In the genomic region with DNA sequence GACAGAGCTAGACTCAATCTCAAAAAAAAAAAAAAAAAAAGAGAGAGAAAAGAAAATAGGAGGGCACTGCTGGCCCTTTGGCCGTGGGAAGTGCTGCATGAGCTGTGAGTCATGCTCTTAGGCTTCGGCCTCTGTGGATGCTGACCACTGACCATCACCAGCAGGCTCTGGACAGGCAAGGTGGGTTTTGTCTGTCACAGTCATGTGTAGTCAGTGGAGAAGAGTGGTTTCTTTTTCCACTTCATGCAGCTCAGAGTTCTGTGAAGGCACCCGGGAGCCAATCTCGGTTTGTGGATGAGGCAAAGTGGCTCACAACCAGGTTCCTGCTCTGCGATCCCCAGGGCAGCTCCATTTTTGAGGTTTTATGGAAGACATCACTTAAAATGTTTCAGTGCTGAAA, we compare ENCODE assay signal across 10 cellular contexts. TPM values are rescaled to one million over a fixed set of nuclear protein-coding genes. Genes with fewer than 3 reads are reported as not detected.
DNase-seq lines count a peak whose midpoint lies in the region; ATAC-seq and TF ChIP-seq lines count a peak whose summit lies in the region.
"Had no signal": no experiment of that assay in that cellular context is flagged by ENCODE, and none has a peak within 500 bp of the region (broad histone marks: within the 10 kb centered on the region; RNA-seq: fewer than 3 reads in every experiment).

No MANE protein-coding gene starts in this region.

- peaks cover 46% of the 10 kb centered on the region for H3K4me1 Mint-ChIP-seq in activated naive CD8-positive, alpha-beta T cell treated with anti-CD3 and anti-CD28 coated beads for 36 hours

- no peak overlapping the region for H2AFZ ChIP-seq in GM23248

- H3K4me3 ChIP-seq in GM23248 = no peak overlapping the region

- H3K36me3 Mint-ChIP-seq in activated naive CD8-positive, alpha-beta T cell treated with anti-CD3 and anti-CD28 coated beads for 36 hours = peaks cover 29% of the 10 kb centered on the region

- H3K27me3 Mint-ChIP-seq in activated naive CD8-positive, alpha-beta T cell treated with anti-CD3 and anti-CD28 coated beads for 36 hours = no peaks in the 10 kb centered on the region

- H3K4me3 Mint-ChIP-seq in activated naive CD8-positive, alpha-beta T cell treated with anti-CD3 and anti-CD28 coated beads for 36 hours = peak overlapping the region; percentile 23

- no peaks in the 10 kb centered on the region for H3K27me3 ChIP-seq in GM23248 (replicated peaks; ENCODE audit: insufficient read depth)

- peaks cover 40% of the 10 kb centered on the region for H3K4me1 ChIP-seq in GM23248 (ENCODE audit: insufficient read depth)

- H3F3A ChIP-seq in GM23248 (ENCODE audit: insufficient read depth) = no peaks in the 10 kb centered on the region; the same call in 1 of the 2 replicates

- in situ Hi-C loops in GM23248 (cut with MboI) = no loop called here

- TF ChIP-seq CTCF in GM20000 (IDR thresholded peaks at IDR 0.05; ENCODE audit: extremely low read depth, missing control alignments) = no peak

- ATAC-seq in GM21737 (IDR thresholded peaks at IDR 0.05; ENCODE audit: unreplicated experiment) = no peak

- H4K20me1 ChIP-seq in GM23248 (ENCODE audit: insufficient read depth) = no peaks in the 10 kb centered on the region

- H3K9me3 Mint-ChIP-seq in activated naive CD8-positive, alpha-beta T cell treated with anti-CD3 and anti-CD28 coated beads for 36 hours = peaks cover 16% of the 10 kb centered on the region

- H3K4me2 ChIP-seq in GM23248 (ENCODE audit: unreplicated experiment) = no peak overlapping the region

- peak; percentile 97 for DNase-seq in A172 (ENCODE audit: low spot score)
- DNase-seq in GM23248 = peak; percentile 75
- DNase-seq in activated naive CD8-positive, alpha-beta T cell treated with anti-CD3 and anti-CD28 coated beads for 36 hours = no peak
- peak; percentile 67 for DNase-seq in kidney glomerular epithelial cell (lab: John Stamatoyannopoulos, UW)
- DNase-seq in GM20000 (ENCODE audit: low spot score) = no peak
- no peak for DNase-seq in NCI-H748 (lab: John Stamatoyannopoulos, UW; ENCODE audit: unreplicated experiment)
- no peak for DNase-seq in iPS-NIHi11 (ENCODE audit: low spot score)
- DNase-seq: Caco-2, WERI-Rb-1 had no signal

- H3K27ac ChIP-seq in GM23248 = no peak overlapping the region
- H3K27ac ChIP-seq: WERI-Rb-1 had no signal

- H3K36me3 ChIP-seq in GM23248 (ENCODE audit: low read depth) = no peaks in the 10 kb centered on the region
- H3K36me3 ChIP-seq: WERI-Rb-1 had no signal

- WGBS in GM23248 (ENCODE audit: low coverage in 1 of 2, low lambda C conversion rate in 2 of 2, missing lambda C conversion rate in 2 of 2), 2 experiments = 53 to 57% methylated on average over 5 of the region's 5 CpGs

- peak overlapping the region; percentile 88 for H3K27ac Mint-ChIP-seq in activated naive CD8-positive, alpha-beta T cell treated with anti-CD3 and anti-CD28 coated beads for 36 hours

- H3K9me3 ChIP-seq in GM23248 (ENCODE audit: low read depth) = no peaks in the 10 kb centered on the region
- H3K9me3 ChIP-seq: Caco-2 had no signal

- H3K9ac ChIP-seq in GM23248 = no peak overlapping the region

- H3K79me2 ChIP-seq in GM23248 (ENCODE audit: insufficient read depth) = no peaks in the 10 kb centered on the region

- no peaks in the 10 kb centered on the region for H3K9me2 ChIP-seq in GM23248 (ENCODE audit: insufficient read depth)

RNA-seq across cellular contexts. Expression of a gene that starts 58.1 kb away (rescaled TPM):
- 10.1 and 15.8 TPM in 2 replicates for total RNA-seq in A172 (2014; rRNA removed; shearing (Covaris generic))
- total RNA-seq in GM23248 (2014; rRNA removed; shearing (Covaris generic)) = 11.4 and 22.0 TPM in 2 replicates
- 13.9 and 16.0 TPM in 2 replicates for polyA plus RNA-seq in GM23248 (2016; fragmentation: Nextera tagmentation; extraction: Ambion mirVana)
- 1 to 10 TPM; 2.8 to 3.6 TPM for total RNA-seq in activated naive CD8-positive, alpha-beta T cell treated with anti-CD3 and anti-CD28 coated beads for 36 hours

Comparison
In these comparisons a context has a peak if more than half of its experiments do, and no peak if none do; other contexts are left out.
1. DNase-seq: peak in A172 (single experiment), GM23248 (single experiment) and kidney glomerular epithelial cell (single experiment); none in activated naive CD8-positive, alpha-beta T cell treated with anti-CD3 and anti-CD28 coated beads for 36 hours (single experiment), GM20000 (single experiment), NCI-H748 (single experiment) and iPS-NIHi11 (single experiment).